Comparison of ENCODE assay signal across 22 cellular contexts in genomic region chr13:110845520-110845919, GRCh38.
DNase-seq lines count a peak whose midpoint lies in the region; ATAC-seq, FAIRE-seq and TF ChIP-seq lines count a peak whose summit lies in the region.
"Had no signal": no experiment of that assay in that cellular context is flagged by ENCODE, and none has a peak within 500 bp of the region (broad histone marks: within the 10 kb centered on the region; RNA-seq: fewer than 3 reads in every experiment).

No MANE protein-coding gene starts in this region.

- no peaks in the 10 kb centered on the region for H3K9me1 ChIP-seq in K562 (ENCODE audit: control insufficient read depth, insufficient read depth, low read length)

- H3K9me3 ChIP-seq in K562 (replicated peaks; ENCODE audit: control insufficient read depth, insufficient read depth, low read depth, low read length) = no peaks in the 10 kb centered on the region
- H3K9me3 ChIP-seq: A549, BE2C, BLaER1 had no signal

- no peak for TF ChIP-seq POLR2A in K562 (conservative IDR thresholded peaks at IDR 0.05)

- H3K4me1 Mint-ChIP-seq in GM23338 = peaks cover 13% of the 10 kb centered on the region
- H3K4me1 Mint-ChIP-seq in activated T-cell treated with anti-CD3 and anti-CD28 coated beads, Interleukin-2, amount 50 U/mL, for 72 hours (ENCODE audit: low read depth) = no peaks in the 10 kb centered on the region
- H3K4me1 Mint-ChIP-seq: CD14-positive monocyte; CD4-positive, CD25-positive, alpha-beta regulatory T cell; CD8-positive, alpha-beta memory T cell had no signal

- H3K4me3 Mint-ChIP-seq in GM23338 = no peak overlapping the region
- H3K4me3 Mint-ChIP-seq in activated T-cell treated with anti-CD3 and anti-CD28 coated beads, Interleukin-2, amount 50 U/mL, for 72 hours = no peak overlapping the region
- H3K4me3 Mint-ChIP-seq: CD4-positive, alpha-beta memory T cell; CD4-positive, CD25-positive, alpha-beta regulatory T cell; CD8-positive, alpha-beta memory T cell had no signal

- no peak for FAIRE-seq in K562 (lab: Jason Lieb, UNC)
- peak; percentile 9 for FAIRE-seq in islet of Langerhans (lab: Jason Lieb, UNC)
- FAIRE-seq in urothelium cell line (lab: Jason Lieb, UNC) = no peak
- FAIRE-seq: A549, G401.6, GM12891, GM19239 had no signal

- CTCF ChIA-PET in K562 (lab: Yijun Ruan, JAX; ENCODE audit: low intra/inter-chr PET ratio) = no interaction called here

- H3K4me2 ChIP-seq in GM23338 (no peak overlapping the region), K562 (ENCODE audit: insufficient read depth, low read length) (no peak overlapping the region)
- H3K4me2 ChIP-seq: A549, BLaER1 had no signal

- H3K9ac ChIP-seq in K562 (ENCODE audit: insufficient read depth in 1 of 2, low read depth in 2 of 2, low read length in 2 of 2) = no peak overlapping the region
- H3K9ac ChIP-seq: BLaER1 had no signal

- POLR2A ChIA-PET in K562 (lab: Yijun Ruan, JAX) = no interaction called here

- H3K27ac Mint-ChIP-seq in GM23338 = no peak overlapping the region
- H3K27ac Mint-ChIP-seq in activated T-cell treated with anti-CD3 and anti-CD28 coated beads, Interleukin-2, amount 50 U/mL, for 72 hours = no peak overlapping the region
- H3K27ac Mint-ChIP-seq: CD14-positive monocyte; CD4-positive, CD25-positive, alpha-beta regulatory T cell had no signal

- H3K79me2 ChIP-seq in GM23338 (replicated peaks; ENCODE audit: insufficient read depth) (no peaks in the 10 kb centered on the region), K562 (ENCODE audit: control insufficient read depth, insufficient read depth, low read length) (no peaks in the 10 kb centered on the region)

- TF ChIP-seq CTCF in GM23338 (conservative IDR thresholded peaks at IDR 0.05; ENCODE audit: low read depth in 2 of 2) (no peak), K562 (IDR thresholded peaks at IDR 0.05 in 2 of 3, conservative IDR thresholded peaks at IDR 0.05 in 1 of 3; ENCODE audit: insufficient read depth in 2 of 3, low read depth in 1 of 3, low read length in 3 of 3) (no peak)

- H3F3A ChIP-seq in GM23338 (replicated peaks; ENCODE audit: low read depth) = no peaks in the 10 kb centered on the region

- DNase-seq in GM23338 (ENCODE audit: low spot score) = no peak
- no peak for DNase-seq in K562 (ENCODE audit: extremely low read depth in 1 of 4, low spot score in 3 of 4)
- DNase-seq in posterior cingulate gyrus = no peak
- DNase-seq in urothelium cell line (ENCODE audit: low spot score) = no peak
- DNase-seq in activated T-cell treated with anti-CD3 and anti-CD28 coated beads, Interleukin-2, amount 50 U/mL, for 72 hours = no peak
- DNase-seq: BE2C; C1 segment of cervical spinal cord; CD4-positive, alpha-beta memory T cell; CD4-positive, CD25-positive, alpha-beta regulatory T cell; CD8-positive, alpha-beta memory T cell; COR-L47; DMS 273 treated with DMSO at 0.1 percent for 48 hours; DMS79 treated with DMSO at 0.1 percent for 48 hours; GF-D8 had no signal

- peaks cover under 1% of the 10 kb centered on the region for H3K27me3 Mint-ChIP-seq in GM23338 (ENCODE audit: insufficient read depth, low read depth, poor library complexity)
- peaks cover 23% of the 10 kb centered on the region for H3K27me3 Mint-ChIP-seq in activated T-cell treated with anti-CD3 and anti-CD28 coated beads, Interleukin-2, amount 50 U/mL, for 72 hours (ENCODE audit: low read depth)

- no peaks in the 10 kb centered on the region; the same call in none of the 2 replicates for H3K9me2 ChIP-seq in GM23338 (ENCODE audit: insufficient read depth)

- H3K4me3 ChIP-seq in GM23338 = no peak overlapping the region
- H3K4me3 ChIP-seq in K562 = no peak overlapping the region
- H3K4me3 ChIP-seq: A549, BLaER1 had no signal

- H4K20me1 ChIP-seq in GM23338 (replicated peaks; ENCODE audit: insufficient read depth) = no peaks in the 10 kb centered on the region; the same call in 1 of the 2 replicates
- no peaks in the 10 kb centered on the region for H4K20me1 ChIP-seq in K562 (replicated peaks; ENCODE audit: control insufficient read depth, insufficient read depth, low read length)
- H4K20me1 ChIP-seq: BLaER1 had no signal

- no peak for ATAC-seq in GM23338
- ATAC-seq in K562 = no peak
- ATAC-seq in activated T-cell treated with anti-CD3 and anti-CD28 coated beads, Interleukin-2, amount 50 U/mL, for 72 hours (replicated peaks in 1 of 2) = no peak
- ATAC-seq: A549 had no signal

- H3K36me3 ChIP-seq in GM23338 (ENCODE audit: insufficient read depth) (no peaks in the 10 kb centered on the region), K562 (ENCODE audit: control insufficient read depth, insufficient read depth, low read length) (no peaks in the 10 kb centered on the region)
- H3K36me3 ChIP-seq: BE2C, BLaER1 had no signal

- TF ChIP-seq RAD21 in K562 (CRISPR knock-in tag; conservative IDR thresholded peaks at IDR 0.05 in 1 of 2, IDR thresholded peaks at IDR 0.05 in 1 of 2) = no peak

- no peak for TF ChIP-seq EP300 in K562 (IDR thresholded peaks at IDR 0.05; ENCODE audit: low read length)

- 0 out of 3 replicates have a peak, but pooled peaks cover 4% of the 10 kb centered on the region for H3K36me3 Mint-ChIP-seq in GM23338 (ENCODE audit: low read depth)
- H3K36me3 Mint-ChIP-seq in activated T-cell treated with anti-CD3 and anti-CD28 coated beads, Interleukin-2, amount 50 U/mL, for 72 hours (ENCODE audit: insufficient read depth in 2 of 2) = no peaks in the 10 kb centered on the region
- H3K36me3 Mint-ChIP-seq: CD14-positive monocyte; CD4-positive, alpha-beta memory T cell; CD4-positive, CD25-positive, alpha-beta regulatory T cell had no signal

- H3K9me3 Mint-ChIP-seq in GM23338 = peaks cover 3% of the 10 kb centered on the region; the same call in 2 of the 3 replicates
- peaks cover 0 to 5% of the 10 kb centered on the region in 2 donors for H3K9me3 Mint-ChIP-seq in activated T-cell treated with anti-CD3 and anti-CD28 coated beads, Interleukin-2, amount 50 U/mL, for 72 hours

- H2AFZ ChIP-seq in GM23338 (peak overlapping the region; percentile 3; the same call in 1 of the 2 replicates), K562 (ENCODE audit: low read depth, low read length) (no peak overlapping the region)

- in situ Hi-C loops in K562 (cut with MboI) = no loop called here

- no TSS peak for BruUV-seq in K562 (replicated peaks; lab: Mats Ljungman, UMichigan)

- H3K27me3 ChIP-seq in GM23338 (ENCODE audit: insufficient read depth) (no peaks in the 10 kb centered on the region), K562 (ENCODE audit: control insufficient read depth in 2 of 2, insufficient read depth in 2 of 2, low read length in 2 of 2) (peaks cover 2 to 18% of the 10 kb centered on the region in 2 experiments; a peak in 3 of 5 replicates)
- H3K27me3 ChIP-seq: BLaER1 had no signal

- intact Hi-C loops in K562 (cut with micrococcal nuclease) (no loop called here), posterior cingulate gyrus (cut with DNase I) (no loop called here)

- peaks cover 11% of the 10 kb centered on the region for H3K4me1 ChIP-seq in GM23338 (ENCODE audit: insufficient read depth)
- no peaks in the 10 kb centered on the region for H3K4me1 ChIP-seq in K562 (replicated peaks in 1 of 2; ENCODE audit: control insufficient read depth in 2 of 2, insufficient read depth in 2 of 2, low read length in 2 of 2)
- H3K4me1 ChIP-seq: A549, BE2C, BLaER1 had no signal

- WGBS in K562 (ENCODE audit: insufficient coverage, low coverage, missing lambda C conversion rate) = 0% methylated on average over 3 of the region's 3 CpGs

- no peak overlapping the region for H3K27ac ChIP-seq in GM23338 (ENCODE audit: low read depth)
- no peak overlapping the region for H3K27ac ChIP-seq in K562 (ENCODE audit: extremely low read depth, low read depth, low read length)
- H3K27ac ChIP-seq: 22Rv1, A549, BLaER1 had no signal

TF ChIP-seq in GM23338, 12 proteins besides CTCF, POLR2A, EP300 and RAD21:
- no peak for TF ChIP-seq ZNF331 (CRISPR knock-in tag; IDR thresholded peaks at IDR 0.05; ENCODE audit: low read depth)
- TF ChIP-seq EZH2 (IDR thresholded peaks at IDR 0.05; ENCODE audit: low read depth, unreplicated experiment) = no peak

TF ChIP-seq in K562, 482 proteins besides CTCF, POLR2A, EP300 and RAD21 (continues in another document):
- TF ChIP-seq RERE (CRISPR knock-in tag; IDR thresholded peaks at IDR 0.05; ENCODE audit: borderline replicate concordance) = no peak
- TF ChIP-seq CEBPG (CRISPR knock-in tag; IDR thresholded peaks at IDR 0.05) = no peak
- peak; percentile 44 to 63; a peak in 1 of 4 replicates for TF ChIP-seq CEBPG (tag; conservative IDR thresholded peaks at IDR 0.05 in 1 of 2, IDR thresholded peaks at IDR 0.05 in 1 of 2)
